22 cellular contexts compared by ENCODE assay signal in the genomic region with DNA sequence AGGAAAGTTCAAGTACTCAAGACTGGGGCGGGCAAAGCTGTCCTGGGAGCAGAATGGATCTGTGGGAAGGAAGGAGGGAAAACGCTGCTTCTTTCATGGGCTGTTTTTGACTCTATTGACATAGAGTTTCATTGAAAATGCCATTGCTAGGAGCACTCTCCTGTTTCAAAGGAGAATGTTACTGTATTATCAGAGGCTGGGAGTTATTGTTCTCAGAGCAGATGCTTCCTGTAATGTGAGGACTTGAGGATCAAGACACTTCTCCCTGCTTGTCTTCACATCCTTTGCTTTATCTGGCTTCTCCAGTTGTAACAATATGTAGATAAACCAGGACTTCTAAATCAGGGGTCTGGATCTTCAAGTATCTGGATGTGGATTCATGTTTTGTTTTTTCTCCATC.
"Had no signal": no experiment of that assay in that cellular context is flagged by ENCODE, and none has a peak within 500 bp of the region (broad histone marks: within the 10 kb centered on the region; RNA-seq: fewer than 3 reads in every experiment).

No MANE protein-coding gene starts in this region.

- H3K36me3 ChIP-seq: transverse colon had no signal

- H3K27me3 ChIP-seq: body of pancreas had no signal

- H3K27ac Mint-ChIP-seq: activated CD8-positive, alpha-beta T cell treated with anti-CD3 and anti-CD28 coated beads for 36 hours; activated naive CD8-positive, alpha-beta T cell; natural killer cell treated with Interleukin-12 subunit alpha and Interleukin-12 subunit beta and Interleukin-15 and Interleukin-18, amount 100 ng/mL, for 72 hours had no signal

- H3K9me3 ChIP-seq: body of pancreas, transverse colon had no signal

- H3K27ac ChIP-seq: body of pancreas, SK-N-MC, transverse colon had no signal

- H3K36me3 Mint-ChIP-seq: natural killer cell treated with Interleukin-12 subunit alpha and Interleukin-12 subunit beta and Interleukin-15 and Interleukin-18, amount 100 ng/mL, for 72 hours had no signal

- H3K9me3 Mint-ChIP-seq: activated CD8-positive, alpha-beta T cell treated with anti-CD3 and anti-CD28 coated beads for 36 hours; natural killer cell treated with Interleukin-12 subunit alpha and Interleukin-12 subunit beta and Interleukin-15 and Interleukin-18, amount 100 ng/mL, for 72 hours had no signal

- DNase-seq: activated CD4-positive, alpha-beta T cell treated with anti-CD3 and anti-CD28 coated beads for 48 hours; activated CD8-positive, alpha-beta memory T cell treated with anti-CD3 and anti-CD28 coated beads, Interleukin-2, amount 50 U/mL, for 4 hours; activated CD8-positive, alpha-beta T cell treated with anti-CD3 and anti-CD28 coated beads for 36 hours; activated gamma-delta T cell; activated T-cell treated with anti-CD3 and anti-CD28 coated beads, Interleukin-2, amount 50 U/mL, for 48 hours; amygdala; body of pancreas; cortex of kidney; effector memory CD4-positive, alpha-beta T cell; left colon; nucleus accumbens; right cardiac atrium; stimulated activated CD4-positive, alpha-beta T cell treated with anti-CD3 and anti-CD28 coated beads, Interleukin-15, amount 100 ng/mL, for 24 hours; stimulated activated CD4-positive, alpha-beta T cell treated with anti-CD3 and anti-CD28 coated beads, Interleukin-4, amount 100 ng/mL, for 1 hour; stimulated activated naive CD8-positive, alpha-beta T cell treated with anti-CD3 and anti-CD28 coated beads, Interleukin-15, Interleukin-2, amounts not matched to agents 100 U/mL and 50 U/mL, for 24 hours; T-helper 1 cell; T1000; transverse colon had no signal

- H3K4me3 Mint-ChIP-seq: activated CD8-positive, alpha-beta T cell treated with anti-CD3 and anti-CD28 coated beads for 36 hours; activated naive CD8-positive, alpha-beta T cell; natural killer cell treated with Interleukin-12 subunit alpha and Interleukin-12 subunit beta and Interleukin-15 and Interleukin-18, amount 100 ng/mL, for 72 hours had no signal

- H3K4me3 ChIP-seq: body of pancreas, SK-N-MC, skin epidermis, transverse colon had no signal
